21 cellular contexts compared by ENCODE assay signal in genomic region chr7:70799841-70800405, GRCh38.
DNase-seq lines count a peak whose midpoint lies in the region; ATAC-seq lines count a peak whose summit lies in the region.
"Had no signal": no experiment of that assay in that cellular context is flagged by ENCODE, and none has a peak within 500 bp of the region (broad histone marks: within the 10 kb centered on the region; RNA-seq: fewer than 3 reads in every experiment).

No MANE protein-coding gene starts in this region.

- H3K9me3 Mint-ChIP-seq in CD4-positive, alpha-beta memory T cell, result peaks cover 11 to 41% (median 28%) of the 10 kb centered on the region in 8 donors
- H3K9me3 Mint-ChIP-seq in effector memory CD8-positive, alpha-beta T cell, result peaks cover 5 to 20% of the 10 kb centered on the region in 2 donors
- H3K9me3 Mint-ChIP-seq in activated naive CD4-positive, alpha-beta T cell treated with anti-CD3 and anti-CD28 coated beads, Interleukin-2, amount 10 ng/mL, durations not matched to agents 7 days and 5 days, result peaks cover 36% of the 10 kb centered on the region

- peak overlapping the region in 4 of 7 donors; percentile 32 to 87 (median 64) for H3K27ac Mint-ChIP-seq in CD4-positive, alpha-beta memory T cell
- no peak overlapping the region for H3K27ac Mint-ChIP-seq in effector memory CD8-positive, alpha-beta T cell
- H3K27ac Mint-ChIP-seq in activated naive CD4-positive, alpha-beta T cell treated with anti-CD3 and anti-CD28 coated beads, Interleukin-2, amount 10 ng/mL, durations not matched to agents 7 days and 5 days, result no peak overlapping the region
- H3K27ac Mint-ChIP-seq: B cell; CD8-positive, alpha-beta memory T cell; HFFc6; IgD-negative memory B cell had no signal

- in situ Hi-C loops in HAP-1 (cut with MboI; ENCODE audit: low sequenced_read_pairs), result no loop called here

- no peak overlapping the region for H3K27ac ChIP-seq in CD4-positive, alpha-beta memory T cell (ENCODE audit: low read depth, low read length)
- H3K27ac ChIP-seq: BLaER1 treated with 17β-estradiol and CSF1 and Interleukin-3, amounts not matched to agents 10 nM and 100 nM; GM23248 had no signal

- CTCF ChIA-PET in CD4-positive, alpha-beta memory T cell (lab: Charles Lee; ENCODE audit: partially characterized antibody), result no interaction called here
- CTCF ChIA-PET in activated naive CD4-positive, alpha-beta T cell treated with anti-CD3 and anti-CD28 coated beads, Interleukin-2, amount 10 ng/mL, durations not matched to agents 7 days and 5 days (lab: Charles Lee), result no interaction called here

- H3K9me3 ChIP-seq in CD4-positive, alpha-beta memory T cell (ENCODE audit: control insufficient read depth in 1 of 2, low read length in 2 of 2), result peaks cover 0 to 5% of the 10 kb centered on the region in 2 donors
- H3K9me3 ChIP-seq in HAP-1, result peaks cover 7% of the 10 kb centered on the region; the same call in 1 of the 2 replicates

- no peak overlapping the region for H3K4me3 ChIP-seq in CD4-positive, alpha-beta memory T cell (ENCODE audit: low read length in 2 of 2)
- H3K4me3 ChIP-seq in HAP-1, result no peak overlapping the region
- H3K4me3 ChIP-seq: BLaER1 treated with 17β-estradiol and CSF1 and Interleukin-3, amounts not matched to agents 10 nM and 100 nM; GM23248 had no signal

- H3K4me3 Mint-ChIP-seq in CD4-positive, alpha-beta memory T cell, result no peak overlapping the region
- no peak overlapping the region for H3K4me3 Mint-ChIP-seq in effector memory CD8-positive, alpha-beta T cell
- no peak overlapping the region for H3K4me3 Mint-ChIP-seq in activated naive CD4-positive, alpha-beta T cell treated with anti-CD3 and anti-CD28 coated beads, Interleukin-2, amount 10 ng/mL, durations not matched to agents 7 days and 5 days
- H3K4me3 Mint-ChIP-seq: B cell; CD8-positive, alpha-beta memory T cell; HFFc6 had no signal

- peaks cover 10 to 22% (median 13%) of the 10 kb centered on the region in 4 donors for H3K4me1 Mint-ChIP-seq in CD4-positive, alpha-beta memory T cell
- H3K4me1 Mint-ChIP-seq in effector memory CD8-positive, alpha-beta T cell (ENCODE audit: low read depth in 2 of 2), result peaks cover 5 to 11% of the 10 kb centered on the region in 2 donors
- H3K4me1 Mint-ChIP-seq in activated naive CD4-positive, alpha-beta T cell treated with anti-CD3 and anti-CD28 coated beads, Interleukin-2, amount 10 ng/mL, durations not matched to agents 7 days and 5 days, result peaks cover 6% of the 10 kb centered on the region

- no peaks in the 10 kb centered on the region for H3K27me3 ChIP-seq in CD4-positive, alpha-beta memory T cell (ENCODE audit: insufficient read depth, low read length)
- H3K27me3 ChIP-seq in HAP-1 (ENCODE audit: low read depth), result 0 out of 2 replicates have a peak, but pooled peaks cover 4% of the 10 kb centered on the region
- H3K27me3 ChIP-seq: BLaER1 treated with 17β-estradiol and CSF1 and Interleukin-3, amounts not matched to agents 10 nM and 100 nM had no signal

- ATAC-seq in GM19351 (IDR thresholded peaks at IDR 0.05; ENCODE audit: unreplicated experiment) (peak; percentile 61), HG03442 (IDR thresholded peaks at IDR 0.05; ENCODE audit: unreplicated experiment) (peak; percentile 44)
- ATAC-seq in effector memory CD8-positive, alpha-beta T cell (replicated peaks), result peak; percentile 17

- no peaks in the 10 kb centered on the region for H3K36me3 ChIP-seq in CD4-positive, alpha-beta memory T cell (ENCODE audit: insufficient read depth, low read length)
- no peaks in the 10 kb centered on the region for H3K36me3 ChIP-seq in HAP-1 (replicated peaks)

- peaks cover 10 to 14% of the 10 kb centered on the region in 2 donors for H3K36me3 Mint-ChIP-seq in CD4-positive, alpha-beta memory T cell
- no peaks in the 10 kb centered on the region for H3K36me3 Mint-ChIP-seq in effector memory CD8-positive, alpha-beta T cell (ENCODE audit: insufficient read depth)
- H3K36me3 Mint-ChIP-seq in activated naive CD4-positive, alpha-beta T cell treated with anti-CD3 and anti-CD28 coated beads, Interleukin-2, amount 10 ng/mL, durations not matched to agents 7 days and 5 days, result no peaks in the 10 kb centered on the region

- H3K27me3 Mint-ChIP-seq in CD4-positive, alpha-beta memory T cell, result no peaks in the 10 kb centered on the region
- H3K27me3 Mint-ChIP-seq in effector memory CD8-positive, alpha-beta T cell, result peaks cover 8% of the 10 kb centered on the region in 2 donors
- peaks cover 4% of the 10 kb centered on the region for H3K27me3 Mint-ChIP-seq in activated naive CD4-positive, alpha-beta T cell treated with anti-CD3 and anti-CD28 coated beads, Interleukin-2, amount 10 ng/mL, durations not matched to agents 7 days and 5 days
- H3K27me3 Mint-ChIP-seq: IgD-negative memory B cell had no signal

- DNase-seq in CD4-positive, alpha-beta memory T cell, result no peak
- DNase-seq in effector memory CD8-positive, alpha-beta T cell, result no peak
- DNase-seq in NCI-H1417 (lab: John Stamatoyannopoulos, UW) (no peak), HAP-1 (ENCODE audit: low spot score in 2 of 2) (no peak), cerebellar cortex (ENCODE audit: low spot score) (no peak)
- DNase-seq in activated naive CD4-positive, alpha-beta T cell treated with anti-CD3 and anti-CD28 coated beads, Interleukin-2, amount 10 ng/mL, durations not matched to agents 7 days and 5 days, result no peak
- DNase-seq: CD8-positive, alpha-beta memory T cell; DMS 273 treated with DMSO at 0.1 percent for 48 hours; DMS53; DND-41; EL; GM23248; HCEC 1CT; HFFc6; Karpas-422; KBM-7 had no signal

- POLR2A ChIA-PET in CD4-positive, alpha-beta memory T cell (lab: Charles Lee; ENCODE audit: partially characterized antibody), result no interaction called here

- intact Hi-C loops in CD4-positive, alpha-beta memory T cell (cut with micrococcal nuclease), result no loop called here

- peaks cover 23% of the 10 kb centered on the region for H3K4me1 ChIP-seq in CD4-positive, alpha-beta memory T cell (ENCODE audit: insufficient read depth, low read length)
- H3K4me1 ChIP-seq in HAP-1, result no peaks in the 10 kb centered on the region

Comparison
In these comparisons a context has a peak if more than half of its experiments do, and no peak if none do; other contexts are left out.
1. H3K27ac Mint-ChIP-seq: peak in CD4-positive, alpha-beta memory T cell (4 of 7); none in effector memory CD8-positive, alpha-beta T cell (0 of 2) and activated naive CD4-positive, alpha-beta T cell treated with anti-CD3 and anti-CD28 coated beads, Interleukin-2, amount 10 ng/mL, durations not matched to agents 7 days and 5 days (single experiment).
2. Peak in every context shown above with its lines, with median percentiles within 50 percentile points of each other: ATAC-seq.